Comparison of ENCODE assay signal across 23 cellular contexts in genomic region chr3:63814300-63814699, GRCh38. TPM values are rescaled to one million over a fixed set of nuclear protein-coding genes. Genes with fewer than 3 reads are reported as not detected.
DNase-seq lines count a peak whose midpoint lies in the region; ATAC-seq, FAIRE-seq and TF ChIP-seq lines count a peak whose summit lies in the region.
"Had no signal": no experiment of that assay in that cellular context is flagged by ENCODE, and none has a peak within 500 bp of the region (broad histone marks: within the 10 kb centered on the region; RNA-seq: fewer than 3 reads in every experiment).

No MANE protein-coding gene starts in this region.

- H3K4me3 ChIP-seq in bronchial epithelial cell (ENCODE audit: low read depth, low read length), result no peak overlapping the region
- H3K4me3 ChIP-seq: esophagus squamous epithelium, vagina had no signal

- FAIRE-seq in bronchial epithelial cell (lab: Jason Lieb, UNC), result no peak
- FAIRE-seq: GM18507 had no signal

- ATAC-seq in left lobe of liver (peak; percentile 65), HG03469 (IDR thresholded peaks at IDR 0.05; ENCODE audit: unreplicated experiment) (no peak)
- ATAC-seq: left colon, right cardiac atrium had no signal

- no peaks in the 10 kb centered on the region for H3K36me3 ChIP-seq in bronchial epithelial cell (ENCODE audit: control insufficient read depth, insufficient read depth, low read length)
- H3K36me3 ChIP-seq: esophagus squamous epithelium, vagina had no signal

- peak; percentile 9 for DNase-seq in ELR (ENCODE audit: low read depth)
- peak; percentile 71 for DNase-seq in NCI-H146 (lab: John Stamatoyannopoulos, UW)
- peak; percentile 49 for DNase-seq in bronchial epithelial cell (ENCODE audit: low read depth)
- DNase-seq in left lobe of liver (ENCODE audit: low spot score), result no peak
- no peak for DNase-seq in RPMI8226
- DNase-seq in activated gamma-delta T cell (lab: John Stamatoyannopoulos, UW), result no peak
- DNase-seq in Kasumi-1 (lab: John Stamatoyannopoulos, UW), result no peak
- DNase-seq: activated naive CD4-positive, alpha-beta T cell treated with anti-CD3 and anti-CD28 coated beads for 36 hours; activated T-cell treated with anti-CD3 and anti-CD28 coated beads for 4 hours; CD4-positive, alpha-beta memory T cell; cortex of kidney; DMS79; esophagus squamous epithelium; HFFc6; left colon; NCI-H2081; NCI-H82; right cardiac atrium; SW 1271 had no signal

- TF ChIP-seq CTCF in bronchial epithelial cell (IDR thresholded peaks at IDR 0.05; ENCODE audit: insufficient read depth, low read length, severe bottlenecking), result no peak

- H3K27me3 ChIP-seq in bronchial epithelial cell (ENCODE audit: control insufficient read depth, insufficient read depth, low read length), result no peaks in the 10 kb centered on the region
- H3K27me3 ChIP-seq: esophagus squamous epithelium, vagina had no signal

RNA-seq across cellular contexts. Expression of gene C3orf49, which starts 4.8 kb away (rescaled TPM):
- not detected in 2 replicates for total RNA-seq in bronchial epithelial cell
- total RNA-seq in left lobe of liver, result not detected
- total RNA-seq: activated naive CD4-positive, alpha-beta T cell treated with anti-CD3 and anti-CD28 coated beads for 36 hours; CD4-positive, alpha-beta memory T cell; esophagus squamous epithelium; HFFc6; left colon; MCF 10A; right cardiac atrium; vagina had no signal

RNA-seq across cellular contexts. Expression of gene THOC7, which starts 49.3 kb away (rescaled TPM):
- total RNA-seq in bronchial epithelial cell (30.0 and 38.8 TPM in 2 replicates), left lobe of liver (20.8 TPM)

RNA-seq across cellular contexts. Expression of gene ATXN7, which starts 49.4 kb away (rescaled TPM):
- total RNA-seq in bronchial epithelial cell, result 8.7 and 9.5 TPM in 2 replicates
- total RNA-seq in left lobe of liver, result 12.7 TPM

Comparison
In these comparisons a context has a peak if more than half of its experiments do, and no peak if none do; other contexts are left out.
1. DNase-seq: peak in ELR (single experiment), NCI-H146 (single experiment) and bronchial epithelial cell (single experiment); none in left lobe of liver (single experiment), RPMI8226 (single experiment), activated gamma-delta T cell (single experiment) and Kasumi-1 (0 of 2).